9 cellular contexts compared by ENCODE assay signal in genomic region chr19:30664358-30665058, GRCh38.
DNase-seq lines count a peak whose midpoint lies in the region; ATAC-seq and TF ChIP-seq lines count a peak whose summit lies in the region.
"Had no signal": no experiment of that assay in that cellular context is flagged by ENCODE, and none has a peak within 500 bp of the region (broad histone marks: within the 10 kb centered on the region; RNA-seq: fewer than 3 reads in every experiment).

No MANE protein-coding gene starts in this region.

- ATAC-seq in GM18909 (IDR thresholded peaks at IDR 0.05; ENCODE audit: poor library complexity, unreplicated experiment), result no peak
- no peak for ATAC-seq in HG02571 (IDR thresholded peaks at IDR 0.05; ENCODE audit: unreplicated experiment)

- H3K36me3 ChIP-seq in SK-N-MC (ENCODE audit: insufficient read depth, low read length), result no peaks in the 10 kb centered on the region
- H3K36me3 ChIP-seq in sigmoid colon, result no peaks in the 10 kb centered on the region
- H3K36me3 ChIP-seq: ascending aorta had no signal

- WGBS in sigmoid colon, 2 donors, result 15 to 63% methylated on average over 11 of the region's 11 CpGs

- H3K4me1 ChIP-seq in sigmoid colon, result peaks cover 0 to 12% (median 2%) of the 10 kb centered on the region in 4 donors
- H3K4me1 ChIP-seq: ascending aorta had no signal

- DNase-seq in HCEC 1CT, result peak; percentile 12
- no peak for DNase-seq in SK-N-MC (ENCODE audit: low read depth, low spot score)
- DNase-seq in glutamatergic neuron, result no peak
- no peak for DNase-seq in sigmoid colon
- no peak for DNase-seq in AML-193 (lab: John Stamatoyannopoulos, UW)
- no peak for DNase-seq in HK-2 (ENCODE audit: unreplicated experiment)

- no peaks in the 10 kb centered on the region for H3K9me3 Mint-ChIP-seq in glutamatergic neuron (ENCODE audit: unreplicated experiment)

- H3K4me3 Mint-ChIP-seq in glutamatergic neuron (ENCODE audit: unreplicated experiment), result no peak overlapping the region

- H3K27me3 ChIP-seq in sigmoid colon, result peaks cover 3 to 21% (median 19%) of the 10 kb centered on the region in 3 donors
- H3K27me3 ChIP-seq: ascending aorta had no signal

- no peaks in the 10 kb centered on the region for H3K36me3 Mint-ChIP-seq in glutamatergic neuron (ENCODE audit: unreplicated experiment)

- H3K27ac Mint-ChIP-seq in glutamatergic neuron (ENCODE audit: unreplicated experiment), result peak overlapping the region; percentile 14

- TF ChIP-seq CTCF in glutamatergic neuron (IDR thresholded peaks at IDR 0.05; ENCODE audit: partially characterized antibody, unreplicated experiment) (peak; percentile 58), sigmoid colon (IDR thresholded peaks at IDR 0.05) (peak in 1 of 4 experiments; percentile 13)

- peak overlapping the region; percentile 55; the same call in 1 of the 2 replicates for H3K27ac ChIP-seq in SK-N-MC
- H3K27ac ChIP-seq in sigmoid colon, result peak overlapping the region; percentile 15 to 40 (median 20)
- H3K27ac ChIP-seq: ascending aorta had no signal

- TF ChIP-seq POLR2A in sigmoid colon (IDR thresholded peaks at IDR 0.05), result no peak

- intact Hi-C loops in sigmoid colon (cut with DNase I), result loop anchor here (5.0 kb wide), 1 partner anchor 1563 kb away; no protein-coding TSS in a partner anchor

- no peak overlapping the region for H3K9ac ChIP-seq in SK-N-MC (ENCODE audit: insufficient read length)

- TF ChIP-seq EP300 in sigmoid colon (IDR thresholded peaks at IDR 0.05), result no peak

- H3K9me3 ChIP-seq in SK-N-MC (ENCODE audit: low read depth, low read length), result no peaks in the 10 kb centered on the region
- no peaks in the 10 kb centered on the region for H3K9me3 ChIP-seq in sigmoid colon
- H3K9me3 ChIP-seq: ascending aorta had no signal

- no peaks in the 10 kb centered on the region for H3K27me3 Mint-ChIP-seq in glutamatergic neuron (ENCODE audit: unreplicated experiment)

- H3K4me1 Mint-ChIP-seq in glutamatergic neuron (ENCODE audit: low read depth, unreplicated experiment), result peaks cover 18% of the 10 kb centered on the region

- H3K4me3 ChIP-seq in SK-N-MC, result no peak overlapping the region
- H3K4me3 ChIP-seq in sigmoid colon, result no peak overlapping the region
